ENCODE assay signal across 11 cellular contexts in genomic region chr1:214566158-214567104, GRCh38. TPM values are rescaled to one million over a fixed set of nuclear protein-coding genes. Genes with fewer than 3 reads are reported as not detected.
DNase-seq lines count a peak whose midpoint lies in the region; ATAC-seq and TF ChIP-seq lines count a peak whose summit lies in the region.
"Had no signal": no experiment of that assay in that cellular context is flagged by ENCODE, and none has a peak within 500 bp of the region (broad histone marks: within the 10 kb centered on the region; RNA-seq: fewer than 3 reads in every experiment).

No MANE protein-coding gene starts in this region.

- intact Hi-C loops in activated CD4-positive, alpha-beta T cell treated with anti-CD3 and anti-CD28 coated beads, Interleukin-2, amount 10 ng/mL, durations not matched to agents 24 days and 14 days (cut with micrococcal nuclease), result loop anchor here (2.0 to 5.0 kb wide), 2 partner anchors 16 to 114 kb away; partner anchors contain the start of gene PTPN14

- no peak overlapping the region for H3K4me3 ChIP-seq in astrocyte of the spinal cord (ENCODE audit: low read depth, low read length)
- H3K4me3 ChIP-seq: gastroesophageal sphincter, upper lobe of left lung had no signal

- no peak for TF ChIP-seq CTCF in astrocyte of the spinal cord (IDR thresholded peaks at IDR 0.05; ENCODE audit: low read depth, low read length)

- no peaks in the 10 kb centered on the region for H3K36me3 Mint-ChIP-seq in activated CD4-positive, alpha-beta T cell treated with anti-CD3 and anti-CD28 coated beads, Interleukin-2, amount 10 ng/mL, durations not matched to agents 24 days and 14 days (ENCODE audit: low read depth)

- no peak for DNase-seq in activated CD4-positive, alpha-beta T cell treated with anti-CD3 and anti-CD28 coated beads, Interleukin-2, amount 10 ng/mL, durations not matched to agents 24 days and 14 days
- DNase-seq in activated CD4-positive, alpha-beta T cell treated with anti-CD3 and anti-CD28 coated beads, Interleukin-2, amount 50 U/mL, for 4 hours, result no peak
- DNase-seq in astrocyte of the spinal cord (ENCODE audit: low read depth, low spot score) (peak; percentile 76), renal cortical epithelial cell (ENCODE audit: low read depth) (peak; percentile 82), DMS114 treated with DMSO at 0.1 percent for 48 hours (lab: John Stamatoyannopoulos, UW; ENCODE audit: unreplicated experiment) (no peak), UCSD-AML1 (lab: John Stamatoyannopoulos, UW; ENCODE audit: unreplicated experiment) (no peak)
- DNase-seq: activated naive CD4-positive, alpha-beta T cell treated with anti-CD3 and anti-CD28 coated beads, Interleukin-2, amount 50 U/mL, for 16 hours had no signal

- H3K4me1 Mint-ChIP-seq in activated CD4-positive, alpha-beta T cell treated with anti-CD3 and anti-CD28 coated beads, Interleukin-2, amount 10 ng/mL, durations not matched to agents 24 days and 14 days, result peaks cover 7% of the 10 kb centered on the region

- H3K4me3 Mint-ChIP-seq in activated CD4-positive, alpha-beta T cell treated with anti-CD3 and anti-CD28 coated beads, Interleukin-2, amount 10 ng/mL, durations not matched to agents 24 days and 14 days, result no peak overlapping the region

- peak; percentile 50 for ATAC-seq in HG02973 (IDR thresholded peaks at IDR 0.05; ENCODE audit: unreplicated experiment)
- ATAC-seq in GM18519 (IDR thresholded peaks at IDR 0.05; ENCODE audit: low FRiP score, unreplicated experiment), result no peak
- ATAC-seq: gastroesophageal sphincter had no signal

- peaks cover 9% of the 10 kb centered on the region for H3K27me3 Mint-ChIP-seq in activated CD4-positive, alpha-beta T cell treated with anti-CD3 and anti-CD28 coated beads, Interleukin-2, amount 10 ng/mL, durations not matched to agents 24 days and 14 days

- in situ Hi-C loops in astrocyte of the spinal cord (cut with HindIII; ENCODE audit: low sequenced_read_pairs), result no loop called here

- peak overlapping the region; percentile 45 for H3K27ac Mint-ChIP-seq in activated CD4-positive, alpha-beta T cell treated with anti-CD3 and anti-CD28 coated beads, Interleukin-2, amount 10 ng/mL, durations not matched to agents 24 days and 14 days

- no peaks in the 10 kb centered on the region for H3K9me3 Mint-ChIP-seq in activated CD4-positive, alpha-beta T cell treated with anti-CD3 and anti-CD28 coated beads, Interleukin-2, amount 10 ng/mL, durations not matched to agents 24 days and 14 days

RNA-seq across cellular contexts. Expression of gene PTPN14, which starts 15.0 kb away (rescaled TPM):
- total RNA-seq in activated CD4-positive, alpha-beta T cell treated with anti-CD3 and anti-CD28 coated beads, Interleukin-2, amount 10 ng/mL, durations not matched to agents 24 days and 14 days, result 29.7 and 29.9 TPM in 2 replicates
- 34.7 and 114 TPM in 2 replicates for total RNA-seq in renal cortical epithelial cell

RNA-seq across cellular contexts. Expression of gene CENPF, which starts 36.6 kb away (rescaled TPM):
- total RNA-seq in activated CD4-positive, alpha-beta T cell treated with anti-CD3 and anti-CD28 coated beads, Interleukin-2, amount 10 ng/mL, durations not matched to agents 24 days and 14 days, result 54.4 and 63.0 TPM in 2 replicates
- 8.7 and 21.4 TPM in 2 replicates for total RNA-seq in renal cortical epithelial cell

Comparison
In these comparisons a context has a peak if more than half of its experiments do, and no peak if none do; other contexts are left out.
1. DNase-seq: peak in astrocyte of the spinal cord (single experiment) and renal cortical epithelial cell (single experiment); none in activated CD4-positive, alpha-beta T cell treated with anti-CD3 and anti-CD28 coated beads, Interleukin-2, amount 10 ng/mL, durations not matched to agents 24 days and 14 days (single experiment), activated CD4-positive, alpha-beta T cell treated with anti-CD3 and anti-CD28 coated beads, Interleukin-2, amount 50 U/mL, for 4 hours (0 of 2), DMS114 treated with DMSO at 0.1 percent for 48 hours (single experiment) and UCSD-AML1 (single experiment).